In genomic region chr7:102468416-102469350, GRCh38 we compare ENCODE assay signal across 20 cellular contexts. TPM values are rescaled to one million over a fixed set of nuclear protein-coding genes. Genes with fewer than 3 reads are reported as not detected.
DNase-seq lines count a peak whose midpoint lies in the region; ATAC-seq and TF ChIP-seq lines count a peak whose summit lies in the region.
"Had no signal": no experiment of that assay in that cellular context is flagged by ENCODE, and none has a peak within 500 bp of the region (broad histone marks: within the 10 kb centered on the region; RNA-seq: fewer than 3 reads in every experiment).

No MANE protein-coding gene starts in this region.

- H3K4me2 ChIP-seq in hepatocyte: no peak overlapping the region
- H3K4me2 ChIP-seq: smooth muscle cell had no signal

- no peak for ATAC-seq in stimulated activated naive B cell treated with anti-CD40 and anti-IgM and Interleukin-4, amounts not matched to agents 10 μg/mL and 1 μg/mL and 100 μg/mL, for 72 hours (replicated peaks)
- no peak for ATAC-seq in stimulated activated effector memory CD8-positive, alpha-beta T cell treated with anti-CD3 and anti-CD28 coated beads, Interleukin-12 subunit alpha, Interleukin-12 subunit beta, amount 100 ng/mL, for 72 hours
- no peak for ATAC-seq in HG03280 (IDR thresholded peaks at IDR 0.05; ENCODE audit: unreplicated experiment)
- ATAC-seq: naive thymus-derived CD4-positive, alpha-beta T cell had no signal

- 95% methylated on average over 28 of the region's 42 CpGs for WGBS in hepatocyte (ENCODE audit: low lambda C conversion rate, missing lambda C conversion rate)

- peaks cover 10% of the 10 kb centered on the region for H3K4me1 Mint-ChIP-seq in MCF 10A (ENCODE audit: insufficient read depth, unreplicated experiment)
- peaks cover 31 to 54% of the 10 kb centered on the region in 2 donors for H3K4me1 Mint-ChIP-seq in stimulated activated naive B cell treated with anti-CD40 and anti-IgM and Interleukin-4, amounts not matched to agents 10 μg/mL and 1 μg/mL and 100 μg/mL, for 72 hours
- peaks cover 26% of the 10 kb centered on the region for H3K4me1 Mint-ChIP-seq in stimulated activated effector memory CD8-positive, alpha-beta T cell treated with anti-CD3 and anti-CD28 coated beads, Interleukin-12 subunit alpha, Interleukin-12 subunit beta, amount 100 ng/mL, for 72 hours

- H3K27me3 ChIP-seq in breast epithelium: no peaks in the 10 kb centered on the region
- H3K27me3 ChIP-seq in NT2/D1 (ENCODE audit: insufficient read depth, insufficient read length): no peaks in the 10 kb centered on the region
- H3K27me3 ChIP-seq in hepatocyte: no peaks in the 10 kb centered on the region
- H3K27me3 ChIP-seq: colonic mucosa had no signal

- no peaks in the 10 kb centered on the region for H3K27me3 Mint-ChIP-seq in MCF 10A (ENCODE audit: insufficient read depth, unreplicated experiment)
- H3K27me3 Mint-ChIP-seq in stimulated activated naive B cell treated with anti-CD40 and anti-IgM and Interleukin-4, amounts not matched to agents 10 μg/mL and 1 μg/mL and 100 μg/mL, for 72 hours: no peaks in the 10 kb centered on the region
- H3K27me3 Mint-ChIP-seq: CD4-positive, alpha-beta T cell; memory B cell; naive thymus-derived CD4-positive, alpha-beta T cell had no signal

- H3K9me2 ChIP-seq in hepatocyte (replicated peaks; ENCODE audit: insufficient read depth): no peaks in the 10 kb centered on the region

- POLR2A ChIA-PET in MCF 10A (lab: Yijun Ruan, JAX): no interaction called here

- H3K79me2 ChIP-seq in hepatocyte: peaks cover 9% of the 10 kb centered on the region

- H3K9me3 Mint-ChIP-seq in MCF 10A (ENCODE audit: unreplicated experiment): no peaks in the 10 kb centered on the region
- H3K9me3 Mint-ChIP-seq in stimulated activated naive B cell treated with anti-CD40 and anti-IgM and Interleukin-4, amounts not matched to agents 10 μg/mL and 1 μg/mL and 100 μg/mL, for 72 hours: no peaks in the 10 kb centered on the region
- no peaks in the 10 kb centered on the region for H3K9me3 Mint-ChIP-seq in stimulated activated effector memory CD8-positive, alpha-beta T cell treated with anti-CD3 and anti-CD28 coated beads, Interleukin-12 subunit alpha, Interleukin-12 subunit beta, amount 100 ng/mL, for 72 hours
- H3K9me3 Mint-ChIP-seq: CD4-positive, alpha-beta T cell; memory B cell; naive thymus-derived CD4-positive, alpha-beta T cell had no signal

- H3K9me3 ChIP-seq in breast epithelium (no peaks in the 10 kb centered on the region), NT2/D1 (ENCODE audit: insufficient read depth, low read length) (no peaks in the 10 kb centered on the region), hepatocyte (ENCODE audit: low read depth) (no peaks in the 10 kb centered on the region)
- H3K9me3 ChIP-seq: colonic mucosa had no signal

- H4K20me1 ChIP-seq in hepatocyte (ENCODE audit: insufficient read depth, poor library complexity, severe bottlenecking): no peaks in the 10 kb centered on the region

- CTCF ChIA-PET in MCF 10A (lab: Yijun Ruan, JAX): no interaction called here

- no peak for TF ChIP-seq POLR2A in breast epithelium (IDR thresholded peaks at IDR 0.05)

- intact Hi-C loops in MCF 10A (cut with micrococcal nuclease): no loop called here
- intact Hi-C loops in breast epithelium (cut with DNase I; ENCODE audit: low total_unique reads): no loop called here

- DNase-seq in MCF 10A (ENCODE audit: unreplicated experiment) (no peak), breast epithelium (ENCODE audit: low spot score in 2 of 2) (no peak), NT2/D1 (ENCODE audit: low read depth, low spot score) (no peak), hepatocyte (ENCODE audit: low spot score) (peak; percentile 4), GOT3 (lab: John Stamatoyannopoulos, UW) (no peak)
- no peak for DNase-seq in stimulated activated naive B cell treated with anti-CD40 and anti-IgM and Interleukin-4, amounts not matched to agents 10 μg/mL and 1 μg/mL and 100 μg/mL, for 72 hours
- no peak for DNase-seq in stimulated activated effector memory CD8-positive, alpha-beta T cell treated with anti-CD3 and anti-CD28 coated beads, Interleukin-12 subunit alpha, Interleukin-12 subunit beta, amount 100 ng/mL, for 72 hours (ENCODE audit: low spot score in 2 of 2)
- DNase-seq: activated CD8-positive, alpha-beta memory T cell treated with anti-CD3 and anti-CD28 coated beads, Interleukin-2, amount 50 U/mL, for 4 hours; colonic mucosa; DMS53; Kasumi-1; naive thymus-derived CD4-positive, alpha-beta T cell; NCI-H1092 treated with DMSO at 0.1 percent for 48 hours; NCI-H2081 treated with DMSO at 0.1 percent for 48 hours; stimulated activated CD4-positive, alpha-beta T cell treated with anti-CD3 and anti-CD28 coated beads, Interleukin-4, amount 100 ng/mL, for 4 hours; SW 1271 had no signal

- no TSS peak for BruUV-seq in MCF 10A (replicated peaks; lab: Mats Ljungman, UMichigan)

- H3K4me1 ChIP-seq in breast epithelium: peaks cover 0 to 6% of the 10 kb centered on the region in 2 donors
- peaks cover 2% of the 10 kb centered on the region for H3K4me1 ChIP-seq in NT2/D1 (ENCODE audit: insufficient read depth, insufficient read length)
- peaks cover 4% of the 10 kb centered on the region for H3K4me1 ChIP-seq in hepatocyte (ENCODE audit: insufficient read depth)

- H3K9ac ChIP-seq in NT2/D1 (ENCODE audit: insufficient read length, low read depth): peak overlapping the region; percentile 32

- peak overlapping the region; percentile 31 for H3K27ac Mint-ChIP-seq in MCF 10A (ENCODE audit: low read depth, unreplicated experiment)
- peak overlapping the region; percentile 69 for H3K27ac Mint-ChIP-seq in stimulated activated naive B cell treated with anti-CD40 and anti-IgM and Interleukin-4, amounts not matched to agents 10 μg/mL and 1 μg/mL and 100 μg/mL, for 72 hours
- no peak overlapping the region for H3K27ac Mint-ChIP-seq in stimulated activated effector memory CD8-positive, alpha-beta T cell treated with anti-CD3 and anti-CD28 coated beads, Interleukin-12 subunit alpha, Interleukin-12 subunit beta, amount 100 ng/mL, for 72 hours
- H3K27ac Mint-ChIP-seq: CD4-positive, alpha-beta T cell; memory B cell; naive thymus-derived CD4-positive, alpha-beta T cell had no signal

- H3K36me3 Mint-ChIP-seq in MCF 10A (ENCODE audit: insufficient read depth, unreplicated experiment): peaks cover 15% of the 10 kb centered on the region
- peaks cover 26 to 30% of the 10 kb centered on the region in 2 donors for H3K36me3 Mint-ChIP-seq in stimulated activated naive B cell treated with anti-CD40 and anti-IgM and Interleukin-4, amounts not matched to agents 10 μg/mL and 1 μg/mL and 100 μg/mL, for 72 hours
- peaks cover 45% of the 10 kb centered on the region for H3K36me3 Mint-ChIP-seq in stimulated activated effector memory CD8-positive, alpha-beta T cell treated with anti-CD3 and anti-CD28 coated beads, Interleukin-12 subunit alpha, Interleukin-12 subunit beta, amount 100 ng/mL, for 72 hours

- H3K4me3 ChIP-seq in breast epithelium (no peak overlapping the region), NT2/D1 (ENCODE audit: insufficient read length, low read depth) (no peak overlapping the region), hepatocyte (no peak overlapping the region)
- H3K4me3 ChIP-seq: colonic mucosa, smooth muscle cell had no signal

- no peak overlapping the region for H2AFZ ChIP-seq in hepatocyte

- TF ChIP-seq CTCF in MCF 10A (IDR thresholded peaks at IDR 0.05; ENCODE audit: unreplicated experiment) (no peak), breast epithelium (IDR thresholded peaks at IDR 0.05) (no peak), hepatocyte (IDR thresholded peaks at IDR 0.05; ENCODE audit: poor library complexity) (no peak)

- H3K36me3 ChIP-seq in breast epithelium: no peaks in the 10 kb centered on the region
- peaks cover 55% of the 10 kb centered on the region for H3K36me3 ChIP-seq in NT2/D1 (ENCODE audit: insufficient read depth, insufficient read length, low read length)
- no peaks in the 10 kb centered on the region for H3K36me3 ChIP-seq in hepatocyte (replicated peaks; ENCODE audit: insufficient read depth, low read depth)

- H3K4me3 Mint-ChIP-seq in MCF 10A (ENCODE audit: unreplicated experiment): no peak overlapping the region
- peak overlapping the region in 1 of 2 donors; percentile 36 for H3K4me3 Mint-ChIP-seq in stimulated activated naive B cell treated with anti-CD40 and anti-IgM and Interleukin-4, amounts not matched to agents 10 μg/mL and 1 μg/mL and 100 μg/mL, for 72 hours
- no peak overlapping the region for H3K4me3 Mint-ChIP-seq in stimulated activated effector memory CD8-positive, alpha-beta T cell treated with anti-CD3 and anti-CD28 coated beads, Interleukin-12 subunit alpha, Interleukin-12 subunit beta, amount 100 ng/mL, for 72 hours
- H3K4me3 Mint-ChIP-seq: CD4-positive, alpha-beta T cell; memory B cell; naive thymus-derived CD4-positive, alpha-beta T cell had no signal

- H3K27ac ChIP-seq in breast epithelium: no peak overlapping the region
- no peak overlapping the region for H3K27ac ChIP-seq in hepatocyte
- H3K27ac ChIP-seq: colonic mucosa had no signal

RNA-seq across cellular contexts. Expression of gene LRWD1, which starts 3.9 kb away (rescaled TPM):
- total RNA-seq in MCF 10A (2022) (15.6 and 18.9 TPM in 2 replicates), breast epithelium (10 to 100 TPM in 2 of 3 donors, 1 to 10 TPM in 1; 7.4 to 20.6 (median 11.6) TPM), hepatocyte (16.0 and 19.0 TPM in 2 replicates)
- polyA plus RNA-seq in hepatocyte: 17.8 and 18.3 TPM in 2 replicates

RNA-seq across cellular contexts. Expression of gene ALKBH4, which starts 4.0 kb away (rescaled TPM):
- total RNA-seq in MCF 10A (2022) (5.9 and 10.3 TPM in 2 replicates), breast epithelium (10 to 100 TPM; 15.1 to 28.5 (median 17.8) TPM), hepatocyte (10.1 and 13.3 TPM in 2 replicates)
- 15.8 TPM in 2 replicates for polyA plus RNA-seq in hepatocyte

RNA-seq across cellular contexts. Expression of gene POLR2J, which starts 10.0 kb away (rescaled TPM):
- total RNA-seq in MCF 10A (2022): 50.0 and 51.4 TPM in 2 replicates
- 10 to 100 TPM; 14.3 to 24.2 (median 22.3) TPM for total RNA-seq in breast epithelium
- total RNA-seq in hepatocyte: 16.3 and 22.4 TPM in 2 replicates
- 77.4 and 83.2 TPM in 2 replicates for polyA plus RNA-seq in hepatocyte

RNA-seq across cellular contexts. Expression of gene ORAI2, which starts 35.3 kb away (rescaled TPM):
- total RNA-seq in MCF 10A (2022): 9.1 and 15.4 TPM in 2 replicates
- 10 to 100 TPM in 2 of 3 donors, 1 to 10 TPM in 1; 8.3 to 24.9 (median 18.1) TPM for total RNA-seq in breast epithelium
- 25.9 and 33.6 TPM in 2 replicates for total RNA-seq in hepatocyte
- polyA plus RNA-seq in hepatocyte: 32.3 and 41.9 TPM in 2 replicates

RNA-seq across cellular contexts. Expression of gene RASA4B, which starts 48.9 kb away (rescaled TPM):
- 0.70 and 0.81 TPM in 2 replicates for total RNA-seq in MCF 10A (2022)
- 10 to 100 TPM in 1 of 3 donors, 1 to 10 TPM in 2; 3.7 to 11.1 (median 7.2) TPM for total RNA-seq in breast epithelium
- total RNA-seq in hepatocyte: 0.52 and 3.2 TPM in 2 replicates
- polyA plus RNA-seq in hepatocyte: 7.3 and 9.3 TPM in 2 replicates
